In the genomic region with DNA sequence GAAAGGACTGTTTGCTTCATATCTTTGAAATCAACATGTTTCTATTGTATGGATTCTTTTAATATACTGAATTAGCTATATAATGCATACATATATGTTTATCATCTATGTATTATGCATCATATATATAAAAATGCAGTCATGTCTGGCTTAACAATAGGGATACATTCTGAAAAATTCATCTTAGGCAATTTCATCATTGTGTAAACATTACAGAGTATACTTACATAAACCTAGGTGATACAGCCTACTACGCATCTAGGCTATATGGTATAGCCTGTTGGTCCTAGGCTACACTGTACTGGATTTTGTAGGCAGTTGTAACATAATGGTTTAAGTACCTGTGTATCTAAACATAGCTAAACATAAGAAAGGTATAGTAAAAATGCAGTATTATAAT, we compare ENCODE assay signal across 21 cellular contexts. TPM values are rescaled to one million over a fixed set of nuclear protein-coding genes. Genes with fewer than 3 reads are reported as not detected.
DNase-seq lines count a peak whose midpoint lies in the region; ATAC-seq, FAIRE-seq and TF ChIP-seq lines count a peak whose summit lies in the region.
"Had no signal": no experiment of that assay in that cellular context is flagged by ENCODE, and none has a peak within 500 bp of the region (broad histone marks: within the 10 kb centered on the region; RNA-seq: fewer than 3 reads in every experiment).

No MANE protein-coding gene starts in this region.

- H3K4me1 ChIP-seq in A549 = peaks cover 36% of the 10 kb centered on the region
- peaks cover 30% of the 10 kb centered on the region for H3K4me1 ChIP-seq in PC-3 (ENCODE audit: insufficient read depth, low read length)
- no peaks in the 10 kb centered on the region for H3K4me1 ChIP-seq in body of pancreas
- no peaks in the 10 kb centered on the region for H3K4me1 ChIP-seq in esophagus squamous epithelium
- H3K4me1 ChIP-seq: BE2C; BLaER1 treated with 17β-estradiol and CSF1 and Interleukin-3, amounts not matched to agents 10 nM and 100 nM had no signal

- FAIRE-seq in A549 (lab: Jason Lieb, UNC) = no peak
- FAIRE-seq: D721Med, GM12892 had no signal

- peak overlapping the region in 1 of 2 experiments; percentile 22; a peak in 1 of 6 replicates for H3K27ac ChIP-seq in A549
- H3K27ac ChIP-seq in PC-3 (ENCODE audit: low read length) = no peak overlapping the region
- H3K27ac ChIP-seq in body of pancreas = no peak overlapping the region
- H3K27ac ChIP-seq in esophagus squamous epithelium = no peak overlapping the region
- H3K27ac ChIP-seq: BLaER1 treated with 17β-estradiol and CSF1 and Interleukin-3, amounts not matched to agents 10 nM and 100 nM had no signal

- H3K4me2 ChIP-seq in A549 = peak overlapping the region; percentile 23; the same call in 2 of the 3 replicates
- H3K4me2 ChIP-seq in PC-3 (ENCODE audit: low read length) = no peak overlapping the region
- H3K4me2 ChIP-seq: BLaER1 treated with 17β-estradiol and CSF1 and Interleukin-3, amounts not matched to agents 10 nM and 100 nM; GM23338 had no signal

- no peak overlapping the region for H2AFZ ChIP-seq in PC-3 (ENCODE audit: low read length)
- H2AFZ ChIP-seq: GM23338 had no signal

- H3K9ac ChIP-seq in PC-3 (ENCODE audit: low read length) = no peak overlapping the region
- H3K9ac ChIP-seq: BLaER1 treated with 17β-estradiol and CSF1 and Interleukin-3, amounts not matched to agents 10 nM and 100 nM had no signal

- 0 out of 2 replicates have a peak, but pooled peaks cover 4% of the 10 kb centered on the region for H4K20me1 ChIP-seq in PC-3 (ENCODE audit: low read length)

- CTCF ChIA-PET in A549 (lab: Yijun Ruan, JAX) = interaction anchor here (1.4 to 1.7 kb wide), 2 partner anchors 11 to 756 kb away, joined by 3 to 8 read pairs; no protein-coding TSS in a partner anchor
- CTCF ChIA-PET in PC-3 (lab: Charles Lee) = interaction anchor here (0.6 kb wide), 1 partner anchor 22 kb away, joined by 3 read pairs; no protein-coding TSS in a partner anchor

- H3K4me3 ChIP-seq in A549 (no peak overlapping the region), PC-3 (ENCODE audit: low read length) (no peak overlapping the region), epithelial cell of esophagus (ENCODE audit: low read length) (no peak overlapping the region), body of pancreas (no peak overlapping the region), esophagus squamous epithelium (no peak overlapping the region)
- H3K4me3 ChIP-seq: BLaER1 treated with 17β-estradiol and CSF1 and Interleukin-3, amounts not matched to agents 10 nM and 100 nM; GM23338 had no signal

- intact Hi-C loops in PC-3 (cut with micrococcal nuclease) = loop anchor here (5.0 kb wide), 1 partner anchor 82 kb away; no protein-coding TSS in a partner anchor
- intact Hi-C loops in body of pancreas (cut with DNase I) = no loop called here
- intact Hi-C loops in esophagus squamous epithelium (cut with DNase I) = no loop called here

- H3F3A ChIP-seq in PC-3 (ENCODE audit: low read length, unreplicated experiment) = no peaks in the 10 kb centered on the region

- TF ChIP-seq EP300 in A549 (IDR thresholded peaks at IDR 0.05) = no peak

- DNase-seq in A549 (ENCODE audit: low read depth in 1 of 2, low spot score in 1 of 2) (no peak), PC-3 (peak; percentile 60), epithelial cell of esophagus (ENCODE audit: low read depth) (peak; percentile 38), body of pancreas (no peak), GM20000 (ENCODE audit: low spot score) (no peak), esophagus squamous epithelium (lab: John Stamatoyannopoulos, UW) (no peak)
- DNase-seq: AML-193; BE2C; CD4-positive, alpha-beta T cell; CD8-positive, alpha-beta memory T cell; DMS 273 treated with DMSO at 0.1 percent for 48 hours; DND-41; H9 had no signal

- TF ChIP-seq POLR2A in A549 (IDR thresholded peaks at IDR 0.05; ENCODE audit: low read length) (no peak), body of pancreas (IDR thresholded peaks at IDR 0.05) (no peak), esophagus squamous epithelium (IDR thresholded peaks at IDR 0.05) (no peak)

- no peak for TF ChIP-seq CTCF in A549 (IDR thresholded peaks at IDR 0.05)
- no peak for TF ChIP-seq CTCF in PC-3 (conservative IDR thresholded peaks at IDR 0.05; ENCODE audit: low read depth, low read length)
- no peak for TF ChIP-seq CTCF in epithelial cell of esophagus (IDR thresholded peaks at IDR 0.05; ENCODE audit: insufficient read depth, low read depth, low read length, missing control alignments)
- TF ChIP-seq CTCF in body of pancreas (IDR thresholded peaks at IDR 0.05) = no peak
- no peak for TF ChIP-seq CTCF in GM20000 (IDR thresholded peaks at IDR 0.05; ENCODE audit: extremely low read depth, missing control alignments)
- no peak for TF ChIP-seq CTCF in esophagus squamous epithelium (IDR thresholded peaks at IDR 0.05)

- H3K9me2 ChIP-seq in PC-3 (replicated peaks; ENCODE audit: low read length) = no peaks in the 10 kb centered on the region

- WGBS in A549 (ENCODE audit: missing lambda C conversion rate) = 90% methylated on average over 1 of the region's 1 CpG
- WGBS in body of pancreas, 2 donors = 92 to 96% methylated on average over 1 of the region's 1 CpG
- 82 to 86% methylated on average over 1 of the region's 1 CpG for WGBS in esophagus squamous epithelium, 2 donors

- POLR2A ChIA-PET in A549 (lab: Yijun Ruan, JAX) (no interaction called here), PC-3 (lab: Charles Lee; ENCODE audit: unreplicated experiment) (no interaction called here)

- no TSS peak for BruUV-seq in PC-3 (replicated peaks; lab: Mats Ljungman, UMichigan)

- no peak for TF ChIP-seq RAD21 in A549 (conservative IDR thresholded peaks at IDR 0.05 in 1 of 2, IDR thresholded peaks at IDR 0.05 in 1 of 2)

- H3K27me3 ChIP-seq in PC-3 (ENCODE audit: low read length) = no peaks in the 10 kb centered on the region
- H3K27me3 ChIP-seq in body of pancreas = no peaks in the 10 kb centered on the region
- no peaks in the 10 kb centered on the region for H3K27me3 ChIP-seq in esophagus squamous epithelium
- H3K27me3 ChIP-seq: BE2C; BLaER1 treated with 17β-estradiol and CSF1 and Interleukin-3, amounts not matched to agents 10 nM and 100 nM had no signal

- no peak for ATAC-seq in A549
- ATAC-seq in PC-3 = peak; percentile 41
- no peak for ATAC-seq in body of pancreas
- ATAC-seq: GM23338, HCT116 had no signal

- H3K79me2 ChIP-seq in PC-3 (ENCODE audit: low read length) = peaks cover 21% of the 10 kb centered on the region

- no peaks in the 10 kb centered on the region for H3K9me3 ChIP-seq in A549
- H3K9me3 ChIP-seq in PC-3 (ENCODE audit: low read length) = no peaks in the 10 kb centered on the region
- no peaks in the 10 kb centered on the region for H3K9me3 ChIP-seq in body of pancreas
- no peaks in the 10 kb centered on the region for H3K9me3 ChIP-seq in esophagus squamous epithelium
- H3K9me3 ChIP-seq: BE2C; BLaER1 treated with 17β-estradiol and CSF1 and Interleukin-3, amounts not matched to agents 10 nM and 100 nM had no signal

- H3K36me3 ChIP-seq in PC-3 (ENCODE audit: low read depth, low read length) (peaks cover 67% of the 10 kb centered on the region), body of pancreas (replicated peaks in 1 of 2; ENCODE audit: insufficient read depth in 1 of 2, low read depth in 2 of 2) (peaks cover 0 to 12% of the 10 kb centered on the region in 2 donors), esophagus squamous epithelium (peaks cover 0 to 66% (median 0%) of the 10 kb centered on the region in 3 donors)
- H3K36me3 ChIP-seq: BE2C had no signal

TF ChIP-seq in A549, 52 proteins besides CTCF, POLR2A, EP300 and RAD21:
- TF ChIP-seq MYC (IDR thresholded peaks at IDR 0.05; ENCODE audit: borderline replicate concordance, low read length) = no peak

RNA-seq across cellular contexts. Expression of a gene that starts 21.7 kb away (rescaled TPM):
- 51.4 and 85.8 TPM in 2 replicates for polyA plus RNA-seq in A549 (2011; rRNA removed)
- 20.5 and 25.0 TPM in 2 replicates for polyA plus RNA-seq in A549 (2012; cell fraction: cytosol; rRNA removed)
- 15.2 and 17.6 TPM in 2 replicates for polyA plus RNA-seq in A549 (2012; cell fraction: nucleus; rRNA removed)
- polyA plus RNA-seq in A549 (2017; fragmentation: RNase III; extraction: RNeasy Plus Mini Kit Qiagen cat#74134 plus additional on column Dnase treatment) = 50.9 to 57.2 TPM (median 56.9 TPM) in 3 replicates
- 9.2 and 9.5 TPM in 2 replicates for polyA minus RNA-seq in A549 (2011; rRNA and poly(A)+ RNA removed)
- total RNA-seq in PC-3 (2014; rRNA removed) = 40.1 and 49.4 TPM in 2 replicates
- 10 to 100 TPM; 22.1 to 33.3 TPM for total RNA-seq in body of pancreas
- 10 to 100 TPM; 33.5 to 41.6 (median 37.4) TPM for total RNA-seq in esophagus squamous epithelium

RNA-seq across cellular contexts. Expression of a gene that starts 27.6 kb away (rescaled TPM):
- polyA plus RNA-seq in A549 (2011; rRNA removed) (0.17 and 0.59 TPM in 2 replicates), A549 (2017; fragmentation: RNase III; extraction: RNeasy Plus Mini Kit Qiagen cat#74134 plus additional on column Dnase treatment) (not detected in 3 replicates)
- polyA plus RNA-seq in A549 (2012; cell fraction: cytosol; rRNA removed) = not detected in 2 replicates
- polyA plus RNA-seq in A549 (2012; cell fraction: nucleus; rRNA removed) = not detected in 2 replicates
- polyA minus RNA-seq in A549 (2011; rRNA and poly(A)+ RNA removed) = not detected in 2 replicates
- total RNA-seq in PC-3 (2014; rRNA removed) (not detected in 2 replicates), body of pancreas (not detected), esophagus squamous epithelium (not detected)
- total RNA-seq: A172; CD4-positive, alpha-beta T cell; CD8-positive, alpha-beta memory T cell; GM23338; H4; H9 had no signal
- polyA plus RNA-seq: CD14-positive monocyte; CD8-positive, alpha-beta memory T cell; GM23338 had no signal

Comparison
In these comparisons a context has a peak if more than half of its experiments do, and no peak if none do; other contexts are left out.
1. DNase-seq: peak in PC-3 (single experiment) and epithelial cell of esophagus (single experiment); none in A549 (0 of 2), body of pancreas (0 of 4), GM20000 (single experiment) and esophagus squamous epithelium (single experiment).